Comparison of ENCODE assay signal across 8 cellular contexts in the genomic region with DNA sequence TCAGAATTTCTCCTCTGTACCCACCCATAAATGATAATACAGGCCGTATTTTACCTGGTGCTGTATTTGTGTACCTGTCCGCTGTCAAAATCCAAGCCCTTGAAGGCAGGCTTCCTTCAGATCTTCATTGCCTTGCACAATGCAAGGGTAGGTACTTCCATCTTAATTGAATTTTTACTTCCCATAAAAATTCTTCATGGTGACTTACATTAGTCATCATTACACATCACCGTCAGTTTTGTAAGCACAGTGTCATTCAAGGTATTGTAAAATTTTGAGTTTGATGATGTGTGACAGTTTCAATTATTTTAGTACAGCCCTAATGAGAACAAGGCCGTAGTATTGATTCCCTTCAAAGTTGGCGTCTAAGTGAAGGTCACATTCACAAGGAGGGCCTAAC. TPM values are rescaled to one million over a fixed set of nuclear protein-coding genes. Genes with fewer than 3 reads are reported as not detected.
A peak's percentile ranks its signal among the peaks of the same experiment; 100 is the strongest.
DNase-seq lines count a peak whose midpoint lies in the region; ATAC-seq and TF ChIP-seq lines count a peak whose summit lies in the region.

No MANE protein-coding gene starts in this region.

- TF ChIP-seq CTCF in ascending aorta (IDR thresholded peaks at IDR 0.05) (no peak), kidney epithelial cell (IDR thresholded peaks at IDR 0.05; ENCODE audit: insufficient read depth, low read length, poor library complexity, severe bottlenecking) (no peak)

- no peaks in the 10 kb centered on the region for H3K36me3 ChIP-seq in ascending aorta
- H3K36me3 ChIP-seq in kidney epithelial cell (ENCODE audit: control insufficient read depth, insufficient read depth, low read length), result no peaks in the 10 kb centered on the region
- H3K36me3 ChIP-seq in subcutaneous abdominal adipose tissue (ENCODE audit: control insufficient read depth in 5 of 5, insufficient read depth in 5 of 5, low read length in 5 of 5), result peaks cover 0 to 14% (median 4%) of the 10 kb centered on the region in 5 donors

- H3K9ac ChIP-seq in subcutaneous abdominal adipose tissue (ENCODE audit: low read length in 5 of 5), result peak overlapping the region; percentile 56 to 99 (median 96)

- H3K27me3 ChIP-seq in ascending aorta, result no peaks in the 10 kb centered on the region
- no peaks in the 10 kb centered on the region for H3K27me3 ChIP-seq in kidney epithelial cell (ENCODE audit: control insufficient read depth, insufficient read depth, low read length)
- no peaks in the 10 kb centered on the region for H3K27me3 ChIP-seq in subcutaneous abdominal adipose tissue (ENCODE audit: control insufficient read depth in 5 of 5, insufficient read depth in 4 of 5, low read length in 5 of 5)

- ATAC-seq in HG03520 (IDR thresholded peaks at IDR 0.05; ENCODE audit: unreplicated experiment) (no peak), GM18520 (IDR thresholded peaks at IDR 0.05; ENCODE audit: unreplicated experiment) (no peak)

- no peaks in the 10 kb centered on the region for H3K9me3 ChIP-seq in ascending aorta
- no peaks in the 10 kb centered on the region for H3K9me3 ChIP-seq in subcutaneous abdominal adipose tissue (ENCODE audit: control insufficient read depth in 5 of 5, low read length in 5 of 5)

- H3K27ac ChIP-seq in ascending aorta (peak overlapping the region; percentile 90 to 94), subcutaneous abdominal adipose tissue (ENCODE audit: low read depth, low read length) (peak overlapping the region; percentile 89)

- H3K4me3 ChIP-seq in ascending aorta (peak overlapping the region; percentile 79 to 93), kidney epithelial cell (ENCODE audit: low read depth, low read length) (peak overlapping the region; percentile 82), subcutaneous abdominal adipose tissue (ENCODE audit: low read depth in 1 of 5, low read length in 5 of 5) (peak overlapping the region; percentile 77 to 99 (median 95))

- peak; percentile 70 for DNase-seq in EH (ENCODE audit: low read depth)
- DNase-seq in M059J (ENCODE audit: low read depth), result peak; percentile 69
- no peak for DNase-seq in ascending aorta (ENCODE audit: low spot score in 2 of 2)
- peak; percentile 10 for DNase-seq in kidney epithelial cell (ENCODE audit: low read depth)
- DNase-seq in HuH-7 (ENCODE audit: low spot score), result no peak

- intact Hi-C loops in ascending aorta (cut with DNase I), result loop anchor here (2.0 to 5.0 kb wide), 5 partner anchors 130 to 1840 kb away; a partner anchor contains a TSS

- H3K4me1 ChIP-seq in ascending aorta (peaks cover 0 to 7% of the 10 kb centered on the region in 2 donors), subcutaneous abdominal adipose tissue (ENCODE audit: control insufficient read depth in 5 of 5, insufficient read depth in 5 of 5, low read length in 5 of 5) (peaks cover 2 to 29% (median 20%) of the 10 kb centered on the region in 5 donors)

RNA-seq across cellular contexts. Expression of a gene that starts 0.8 kb away (rescaled TPM):
- 123 and 172 TPM in 2 replicates for total RNA-seq in M059J (2014; rRNA removed; shearing (Covaris generic))
- 20.3 TPM for total RNA-seq in ascending aorta
- total RNA-seq in kidney epithelial cell, result 131 and 180 TPM in 2 replicates

Comparison
In these comparisons a context has a peak if more than half of its experiments do, and no peak if none do; other contexts are left out.
1. DNase-seq: peak in EH (single experiment), M059J (single experiment) and kidney epithelial cell (single experiment); none in ascending aorta (0 of 2) and HuH-7 (single experiment).
2. Peak in every context shown above with its lines, with median percentiles within 50 percentile points of each other: H3K4me3 ChIP-seq.